Comparison of ENCODE assay signal across 8 cellular contexts in genomic region chr2:7427293-7428060, GRCh38.
DNase-seq lines count a peak whose midpoint lies in the region; ATAC-seq, FAIRE-seq and TF ChIP-seq lines count a peak whose summit lies in the region.

No MANE protein-coding gene starts in this region.

- DNase-seq in D721Med (ENCODE audit: insufficient read length, low spot score), result peak; percentile 28
- DNase-seq in HFFc6, result peak; percentile 49
- peak; percentile 35 to 84 for DNase-seq in NCI-H446 (lab: John Stamatoyannopoulos, UW)
- DNase-seq in activated CD8-positive, alpha-beta T cell treated with anti-CD3 and anti-CD28 coated beads for 36 hours, result no peak
- peak in 1 of 2 donors; percentile 48 for DNase-seq in frontal cortex (ENCODE audit: low spot score in 2 of 2)
- no peak for DNase-seq in progenitor cell of endocrine pancreas (ENCODE audit: low spot score, unreplicated experiment)
- DNase-seq in UCSD-AML1 (lab: John Stamatoyannopoulos, UW; ENCODE audit: unreplicated experiment), result no peak

- no peaks in the 10 kb centered on the region for H3K9me3 Mint-ChIP-seq in HFFc6
- H3K9me3 Mint-ChIP-seq in activated CD8-positive, alpha-beta T cell treated with anti-CD3 and anti-CD28 coated beads for 36 hours, result peaks cover 4% of the 10 kb centered on the region
- H3K9me3 Mint-ChIP-seq in progenitor cell of endocrine pancreas (ENCODE audit: low read depth), result no peaks in the 10 kb centered on the region

- H3K36me3 Mint-ChIP-seq in HFFc6 (ENCODE audit: low read depth), result no peaks in the 10 kb centered on the region
- peaks cover 18% of the 10 kb centered on the region for H3K36me3 Mint-ChIP-seq in activated CD8-positive, alpha-beta T cell treated with anti-CD3 and anti-CD28 coated beads for 36 hours (ENCODE audit: low read depth)
- no peaks in the 10 kb centered on the region for H3K36me3 Mint-ChIP-seq in progenitor cell of endocrine pancreas (ENCODE audit: insufficient read depth)

- no peak overlapping the region for H3K27ac Mint-ChIP-seq in HFFc6
- H3K27ac Mint-ChIP-seq in activated CD8-positive, alpha-beta T cell treated with anti-CD3 and anti-CD28 coated beads for 36 hours, result peak overlapping the region; percentile 74
- no peak overlapping the region for H3K27ac Mint-ChIP-seq in progenitor cell of endocrine pancreas

- H3K27me3 Mint-ChIP-seq in HFFc6 (ENCODE audit: insufficient read depth), result peaks cover 12% of the 10 kb centered on the region
- H3K27me3 Mint-ChIP-seq in activated CD8-positive, alpha-beta T cell treated with anti-CD3 and anti-CD28 coated beads for 36 hours, result peaks cover 2% of the 10 kb centered on the region
- H3K27me3 Mint-ChIP-seq in progenitor cell of endocrine pancreas, result peaks cover 36% of the 10 kb centered on the region

- no peak overlapping the region for H3K4me3 Mint-ChIP-seq in HFFc6
- peak overlapping the region; percentile 24 for H3K4me3 Mint-ChIP-seq in activated CD8-positive, alpha-beta T cell treated with anti-CD3 and anti-CD28 coated beads for 36 hours
- H3K4me3 Mint-ChIP-seq in progenitor cell of endocrine pancreas (ENCODE audit: low read depth), result no peak overlapping the region

- intact Hi-C loops in activated CD8-positive, alpha-beta T cell treated with anti-CD3 and anti-CD28 coated beads for 36 hours (cut with micrococcal nuclease), result loop anchor here (5.0 kb wide), 4 partner anchors 40 to 1260 kb away; no protein-coding TSS in a partner anchor

- TF ChIP-seq CTCF in D721Med (IDR thresholded peaks at IDR 0.05; ENCODE audit: insufficient read depth, missing control alignments) (peak; percentile 72), HFFc6 (IDR thresholded peaks at IDR 0.05) (peak; percentile 89), progenitor cell of endocrine pancreas (IDR thresholded peaks at IDR 0.05; ENCODE audit: unreplicated experiment) (peak; percentile 84)
- peak; percentile 92 for TF ChIP-seq CTCF in activated CD8-positive, alpha-beta T cell treated with anti-CD3 and anti-CD28 coated beads for 36 hours (IDR thresholded peaks at IDR 0.05)

- FAIRE-seq in D721Med (lab: Jason Lieb, UNC) (no peak), frontal cortex (lab: Jason Lieb, UNC) (peak; percentile 59)

- ATAC-seq in activated CD8-positive, alpha-beta T cell treated with anti-CD3 and anti-CD28 coated beads for 36 hours, result peak; percentile 7
- no peak for ATAC-seq in GM21381 (IDR thresholded peaks at IDR 0.05; ENCODE audit: unreplicated experiment)

- CTCF ChIA-PET in activated CD8-positive, alpha-beta T cell treated with anti-CD3 and anti-CD28 coated beads for 36 hours (lab: Charles Lee), result interaction anchor here (0.6 to 4.3 kb wide), 45 partner anchors 9 to 1257 kb away, joined by 3 to 32 read pairs (median 4); no protein-coding TSS in a partner anchor

- POLR2A ChIA-PET in activated CD8-positive, alpha-beta T cell treated with anti-CD3 and anti-CD28 coated beads for 36 hours (lab: Charles Lee), result interaction anchor here (0.7 to 5.1 kb wide), 21 partner anchors 11 to 1257 kb away, joined by 3 to 70 read pairs (median 5); partner anchors contain the start of gene ID2

- H3K4me1 Mint-ChIP-seq in HFFc6 (ENCODE audit: low read depth), result no peaks in the 10 kb centered on the region
- H3K4me1 Mint-ChIP-seq in activated CD8-positive, alpha-beta T cell treated with anti-CD3 and anti-CD28 coated beads for 36 hours (ENCODE audit: low read depth), result peaks cover 41% of the 10 kb centered on the region
- H3K4me1 Mint-ChIP-seq in progenitor cell of endocrine pancreas (ENCODE audit: low read depth), result peaks cover 12% of the 10 kb centered on the region

Comparison
In these comparisons a context has a peak if more than half of its experiments do, and no peak if none do; other contexts are left out.
1. DNase-seq: peak in D721Med (single experiment), HFFc6 (single experiment) and NCI-H446 (2 of 2); none in activated CD8-positive, alpha-beta T cell treated with anti-CD3 and anti-CD28 coated beads for 36 hours (single experiment), progenitor cell of endocrine pancreas (single experiment) and UCSD-AML1 (single experiment).
2. Peak in every context shown above with its lines, with median percentiles within 50 percentile points of each other: CTCF ChIP-seq.